9 cellular contexts compared by ENCODE assay signal in the genomic region with DNA sequence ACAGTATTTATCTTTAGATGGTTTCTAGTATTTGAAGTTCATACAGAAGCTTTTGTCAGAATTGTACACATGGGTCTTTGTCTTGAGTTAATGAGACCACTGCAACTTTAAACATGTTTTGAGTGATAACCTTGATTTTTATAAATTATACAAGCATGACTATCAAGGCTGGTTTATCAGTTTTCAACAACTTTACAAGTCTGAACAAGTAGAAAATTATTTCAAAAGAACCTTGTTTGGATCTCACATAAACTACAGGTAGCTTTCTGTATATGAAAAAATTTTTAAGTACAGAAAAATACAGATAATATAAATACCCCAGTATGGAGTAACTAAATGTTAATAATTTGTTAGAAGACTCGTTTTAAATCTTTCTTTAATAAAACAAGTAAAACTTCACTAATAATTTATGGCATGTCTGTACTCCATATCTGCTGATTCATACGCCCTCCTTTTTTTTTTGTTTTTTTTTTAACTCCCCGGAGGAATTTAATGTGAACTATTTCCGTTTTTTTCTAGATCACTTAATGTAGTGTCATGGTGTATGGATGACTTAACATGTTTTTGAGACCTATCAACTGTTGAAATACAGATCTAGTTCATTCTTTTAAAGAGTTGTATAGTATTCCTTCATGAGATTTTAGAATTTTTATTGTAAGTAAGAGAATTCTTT. TPM values are rescaled to one million over a fixed set of nuclear protein-coding genes. Genes with fewer than 3 reads are reported as not detected.
DNase-seq lines count a peak whose midpoint lies in the region; ATAC-seq and TF ChIP-seq lines count a peak whose summit lies in the region.
"Had no signal": no experiment of that assay in that cellular context is flagged by ENCODE, and none has a peak within 500 bp of the region (broad histone marks: within the 10 kb centered on the region; RNA-seq: fewer than 3 reads in every experiment).

No MANE protein-coding gene starts in this region.

- H3K36me3 Mint-ChIP-seq in CD4-positive, alpha-beta T cell (ENCODE audit: low read depth): no peaks in the 10 kb centered on the region
- no peaks in the 10 kb centered on the region for H3K36me3 Mint-ChIP-seq in activated naive CD8-positive, alpha-beta T cell

- H3K4me1 Mint-ChIP-seq in CD4-positive, alpha-beta T cell (ENCODE audit: low read depth): peaks cover 38% of the 10 kb centered on the region
- H3K4me1 Mint-ChIP-seq in activated naive CD8-positive, alpha-beta T cell (ENCODE audit: low read depth): peaks cover 38% of the 10 kb centered on the region

- no peak overlapping the region for H3K9ac ChIP-seq in KMS-11

- no peaks in the 10 kb centered on the region for H3K9me3 ChIP-seq in CD4-positive, alpha-beta T cell (ENCODE audit: control insufficient read depth, low read length)

- CTCF ChIA-PET in CD4-positive, alpha-beta T cell (lab: Charles Lee): no interaction called here

- peak; percentile 18 for ATAC-seq in CD4-positive, alpha-beta T cell (ENCODE audit: poor library complexity)
- ATAC-seq in HG02798 (IDR thresholded peaks at IDR 0.05; ENCODE audit: poor library complexity, unreplicated experiment): no peak

- peak overlapping the region; percentile 0 for H3K4me3 Mint-ChIP-seq in CD4-positive, alpha-beta T cell
- H3K4me3 Mint-ChIP-seq in activated naive CD8-positive, alpha-beta T cell: peak overlapping the region; percentile 75

- no peak overlapping the region for H3K4me3 ChIP-seq in KMS-11 (IDR thresholded peaks at IDR 0.05; ENCODE audit: insufficient read depth, low read depth, low read length)

- no peaks in the 10 kb centered on the region for H3K9me3 Mint-ChIP-seq in CD4-positive, alpha-beta T cell
- no peaks in the 10 kb centered on the region for H3K9me3 Mint-ChIP-seq in activated naive CD8-positive, alpha-beta T cell (ENCODE audit: low read depth)

- no peaks in the 10 kb centered on the region for H3K27me3 Mint-ChIP-seq in CD4-positive, alpha-beta T cell
- H3K27me3 Mint-ChIP-seq in activated naive CD8-positive, alpha-beta T cell: no peaks in the 10 kb centered on the region

- no peaks in the 10 kb centered on the region for H3K36me3 ChIP-seq in KMS-11 (ENCODE audit: insufficient read depth)

- no peak overlapping the region for H2AFZ ChIP-seq in KMS-11 (ENCODE audit: low read depth)

- H4K20me1 ChIP-seq in KMS-11 (ENCODE audit: insufficient read depth): peaks cover 48% of the 10 kb centered on the region

- peaks cover 98% of the 10 kb centered on the region for H3K79me2 ChIP-seq in KMS-11 (ENCODE audit: insufficient read depth, low read depth)

- peaks cover 32% of the 10 kb centered on the region for H3K4me1 ChIP-seq in KMS-11 (ENCODE audit: low read depth, poor library complexity, severe bottlenecking)

- H3K4me2 ChIP-seq in KMS-11: 0 out of 2 replicates have a peak overlapping the region, but pooled peaks have one; percentile 7

- no peak overlapping the region for H3K27ac ChIP-seq in CD4-positive, alpha-beta T cell (ENCODE audit: low read depth, low read length)
- H3K27ac ChIP-seq in KMS-11: peak overlapping the region; percentile 8; the same call in 1 of the 2 replicates

- intact Hi-C loops in CD4-positive, alpha-beta T cell (cut with DNase I, micrococcal nuclease): loop anchor here in 1 of 2 experiments (5.0 kb wide), 3 partner anchors 100 to 245 kb away; a partner anchor contains a TSS

- no peak for DNase-seq in CD4-positive, alpha-beta T cell
- DNase-seq in iris pigment epithelial cell (ENCODE audit: low read depth): peak; percentile 50
- DNase-seq in NCI-H128 (lab: John Stamatoyannopoulos, UW; ENCODE audit: unreplicated experiment): no peak
- DNase-seq in stimulated activated CD4-positive, alpha-beta T cell treated with anti-CD3 and anti-CD28 coated beads, Interleukin-4, amount 100 ng/mL, for 24 hours: no peak
- no peak for DNase-seq in SHP77 treated with DMSO at 0.1 percent for 48 hours (lab: John Stamatoyannopoulos, UW)
- DNase-seq: NCI-H146 had no signal

- no peaks in the 10 kb centered on the region for H3K27me3 ChIP-seq in CD4-positive, alpha-beta T cell (ENCODE audit: control insufficient read depth, insufficient read depth, low read length)
- no peaks in the 10 kb centered on the region for H3K27me3 ChIP-seq in KMS-11 (ENCODE audit: insufficient read depth, low read depth)

- TF ChIP-seq CTCF in CD4-positive, alpha-beta T cell (IDR thresholded peaks at IDR 0.05): no peak
- no peak for TF ChIP-seq CTCF in KMS-11 (conservative IDR thresholded peaks at IDR 0.05; ENCODE audit: low read depth, low read length)

- peak overlapping the region; percentile 88 for H3K27ac Mint-ChIP-seq in CD4-positive, alpha-beta T cell
- H3K27ac Mint-ChIP-seq in activated naive CD8-positive, alpha-beta T cell: peak overlapping the region; percentile 89

- POLR2A ChIA-PET in CD4-positive, alpha-beta T cell (lab: Charles Lee): interaction anchor here (1.1 to 1.9 kb wide), 3 partner anchors 13 to 98 kb away, joined by 3 to 20 read pairs (median 8); a partner anchor contains a TSS

RNA-seq across cellular contexts. Expression of a gene that starts 18.3 kb away (rescaled TPM):
- 10 to 100 TPM; 25.2 to 29.4 TPM for total RNA-seq in CD4-positive, alpha-beta T cell
